Comparison of ENCODE assay signal across 9 cellular contexts in genomic region chr16:71645450-71645849, GRCh38. TPM values are rescaled to one million over a fixed set of nuclear protein-coding genes. Genes with fewer than 3 reads are reported as not detected.
A peak's percentile ranks its signal among the peaks of the same experiment; 100 is the strongest.
DNase-seq lines count a peak whose midpoint lies in the region; ATAC-seq and TF ChIP-seq lines count a peak whose summit lies in the region.
"Had no signal": no experiment of that assay in that cellular context is flagged by ENCODE, and none has a peak within 500 bp of the region (broad histone marks: within the 10 kb centered on the region; RNA-seq: fewer than 3 reads in every experiment).

No MANE protein-coding gene starts in this region.

- H3K36me3 Mint-ChIP-seq in activated CD8-positive, alpha-beta T cell treated with anti-CD3 and anti-CD28 coated beads for 36 hours (ENCODE audit: low read depth): peaks cover 3% of the 10 kb centered on the region

- WGBS in aorta, 2 donors: 80 to 90% methylated on average over 4 of the region's 4 CpGs

- no peak overlapping the region for H3K4me3 Mint-ChIP-seq in activated CD8-positive, alpha-beta T cell treated with anti-CD3 and anti-CD28 coated beads for 36 hours

- TF ChIP-seq CTCF in LNCAP (IDR thresholded peaks at IDR 0.05) (peak; percentile 51; the same call in 1 of the 2 replicates), lower lobe of right lung (IDR thresholded peaks at IDR 0.05) (peak; percentile 37)
- peak; percentile 38 for TF ChIP-seq CTCF in activated CD8-positive, alpha-beta T cell treated with anti-CD3 and anti-CD28 coated beads for 36 hours (IDR thresholded peaks at IDR 0.05)

- H3K27ac ChIP-seq in lower lobe of right lung (no peak overlapping the region), aorta (ENCODE audit: low read depth in 1 of 2, low read length in 2 of 2) (no peak overlapping the region)
- no peak overlapping the region for H3K27ac ChIP-seq in effector memory CD4-positive, alpha-beta T cell (ENCODE audit: insufficient read depth, low read length, poor library complexity, severe bottlenecking)
- H3K27ac ChIP-seq: BLaER1 treated with 17β-estradiol and CSF1 and Interleukin-3, amounts not matched to agents 10 nM and 100 nM had no signal

- CTCF ChIA-PET in activated CD8-positive, alpha-beta T cell treated with anti-CD3 and anti-CD28 coated beads for 36 hours (lab: Charles Lee): interaction anchor here (1.8 kb wide), 1 partner anchor 34 kb away, joined by 8 read pairs; no protein-coding TSS in a partner anchor

- no peak overlapping the region for H3K27ac Mint-ChIP-seq in activated CD8-positive, alpha-beta T cell treated with anti-CD3 and anti-CD28 coated beads for 36 hours

- H3K27me3 ChIP-seq in lower lobe of right lung (ENCODE audit: low read depth): no peaks in the 10 kb centered on the region
- no peaks in the 10 kb centered on the region for H3K27me3 ChIP-seq in aorta (ENCODE audit: control insufficient read depth in 1 of 2, insufficient read depth in 2 of 2, low read length in 1 of 2)
- no peaks in the 10 kb centered on the region for H3K27me3 ChIP-seq in effector memory CD4-positive, alpha-beta T cell (replicated peaks; ENCODE audit: control insufficient read depth, insufficient read depth, low read length, poor library complexity, severe bottlenecking)
- H3K27me3 ChIP-seq: BLaER1 treated with 17β-estradiol and CSF1 and Interleukin-3, amounts not matched to agents 10 nM and 100 nM had no signal

- DNase-seq in NCI-H2081 (lab: John Stamatoyannopoulos, UW) (peak; percentile 10 to 25), NCI-H2081 treated with DMSO at 0.1 percent for 48 hours (lab: John Stamatoyannopoulos, UW) (no peak), lower lobe of right lung (no peak), aorta (no peak)
- no peak for DNase-seq in activated CD8-positive, alpha-beta T cell treated with anti-CD3 and anti-CD28 coated beads for 36 hours
- DNase-seq in effector memory CD4-positive, alpha-beta T cell: no peak
- DNase-seq in stimulated activated CD4-positive, alpha-beta T cell treated with anti-CD3 and anti-CD28 coated beads, Interleukin-1b, Interleukin-23, amount 100 ng/mL, for 48 hours: no peak

- H3K9me3 Mint-ChIP-seq in activated CD8-positive, alpha-beta T cell treated with anti-CD3 and anti-CD28 coated beads for 36 hours: no peaks in the 10 kb centered on the region

- intact Hi-C loops in activated CD8-positive, alpha-beta T cell treated with anti-CD3 and anti-CD28 coated beads for 36 hours (cut with micrococcal nuclease): no loop called here
- intact Hi-C loops in lower lobe of right lung (cut with DNase I) (no loop called here), aorta (cut with DNase I) (no loop called here)

- H3K9me3 ChIP-seq in lower lobe of right lung (no peaks in the 10 kb centered on the region), aorta (ENCODE audit: control insufficient read depth, low read length) (no peaks in the 10 kb centered on the region)
- H3K9me3 ChIP-seq in effector memory CD4-positive, alpha-beta T cell (ENCODE audit: control insufficient read depth, low read length): no peaks in the 10 kb centered on the region
- H3K9me3 ChIP-seq: BLaER1 treated with 17β-estradiol and CSF1 and Interleukin-3, amounts not matched to agents 10 nM and 100 nM had no signal

- POLR2A ChIA-PET in activated CD8-positive, alpha-beta T cell treated with anti-CD3 and anti-CD28 coated beads for 36 hours (lab: Charles Lee): interaction anchor here (1.1 kb wide), 1 partner anchor 9 kb away, joined by 3 read pairs; no protein-coding TSS in a partner anchor

- H3K36me3 ChIP-seq in lower lobe of right lung: peaks cover 26% of the 10 kb centered on the region
- H3K36me3 ChIP-seq in aorta (ENCODE audit: control insufficient read depth in 1 of 2, insufficient read depth in 2 of 2, low read length in 1 of 2): peaks cover 3 to 8% of the 10 kb centered on the region in 2 donors
- peaks cover 14% of the 10 kb centered on the region for H3K36me3 ChIP-seq in effector memory CD4-positive, alpha-beta T cell (ENCODE audit: control insufficient read depth, insufficient read depth, low read length)

- H3K4me1 Mint-ChIP-seq in activated CD8-positive, alpha-beta T cell treated with anti-CD3 and anti-CD28 coated beads for 36 hours (ENCODE audit: low read depth): no peaks in the 10 kb centered on the region

- H3K4me3 ChIP-seq in lower lobe of right lung (no peak overlapping the region), aorta (ENCODE audit: low read length in 2 of 2) (no peak overlapping the region)
- no peak overlapping the region for H3K4me3 ChIP-seq in effector memory CD4-positive, alpha-beta T cell (ENCODE audit: insufficient read depth, low read depth, low read length, poor library complexity, severe bottlenecking)
- H3K4me3 ChIP-seq: BLaER1 treated with 17β-estradiol and CSF1 and Interleukin-3, amounts not matched to agents 10 nM and 100 nM had no signal

- H3K4me1 ChIP-seq in lower lobe of right lung (no peaks in the 10 kb centered on the region), aorta (ENCODE audit: control insufficient read depth in 1 of 2, insufficient read depth in 2 of 2, low read length in 2 of 2) (no peaks in the 10 kb centered on the region)
- no peaks in the 10 kb centered on the region for H3K4me1 ChIP-seq in effector memory CD4-positive, alpha-beta T cell (ENCODE audit: control insufficient read depth, insufficient read depth, low read length, poor library complexity, severe bottlenecking)
- H3K4me1 ChIP-seq: BLaER1 treated with 17β-estradiol and CSF1 and Interleukin-3, amounts not matched to agents 10 nM and 100 nM had no signal

- ATAC-seq in activated CD8-positive, alpha-beta T cell treated with anti-CD3 and anti-CD28 coated beads for 36 hours: peak; percentile 56
- ATAC-seq in lower lobe of right lung (peak in 1 of 2 donors; percentile 45), aorta (ENCODE audit: low FRiP score) (no peak)

- H3K27me3 Mint-ChIP-seq in activated CD8-positive, alpha-beta T cell treated with anti-CD3 and anti-CD28 coated beads for 36 hours: no peaks in the 10 kb centered on the region

RNA-seq across cellular contexts. Expression of gene MARVELD3, which starts 19.5 kb away (rescaled TPM):
- not detected for total RNA-seq in activated CD8-positive, alpha-beta T cell treated with anti-CD3 and anti-CD28 coated beads for 36 hours
- total RNA-seq in lower lobe of right lung: 6.7 TPM
- not detected for total RNA-seq in aorta
- 1 to 10 TPM in 1 of 2 donors, not detected in 1; 5.0 TPM for polyA plus RNA-seq in aorta

Comparison
In these comparisons a context has a peak if more than half of its experiments do, and no peak if none do; other contexts are left out.
1. DNase-seq: peak in NCI-H2081 (2 of 2); none in NCI-H2081 treated with DMSO at 0.1 percent for 48 hours (single experiment), activated CD8-positive, alpha-beta T cell treated with anti-CD3 and anti-CD28 coated beads for 36 hours (single experiment), lower lobe of right lung (single experiment), aorta (0 of 2), effector memory CD4-positive, alpha-beta T cell (0 of 3) and stimulated activated CD4-positive, alpha-beta T cell treated with anti-CD3 and anti-CD28 coated beads, Interleukin-1b, Interleukin-23, amount 100 ng/mL, for 48 hours (single experiment).
2. Peak in every context shown above with its lines, with median percentiles within 50 percentile points of each other: CTCF ChIP-seq.